In the genomic region with DNA sequence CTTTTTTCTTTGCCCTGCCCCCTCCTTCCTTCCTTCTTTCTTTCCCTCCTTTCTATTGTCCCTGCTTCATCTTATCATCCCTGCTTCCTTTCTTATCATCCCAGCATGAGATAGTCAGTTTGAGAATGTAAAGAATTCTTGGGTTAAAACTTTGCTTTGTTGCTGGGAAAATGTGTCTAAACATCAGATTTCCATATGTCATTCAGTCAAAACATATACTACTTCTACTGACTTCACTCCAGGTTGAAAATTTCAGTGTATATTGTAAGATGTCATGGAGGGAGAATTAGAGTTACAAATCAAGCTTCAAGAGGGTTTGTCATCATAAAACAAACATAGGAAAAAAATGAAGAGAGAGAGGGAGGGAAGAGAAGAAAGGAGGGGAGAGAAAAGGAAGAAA, we compare ENCODE assay signal across 14 cellular contexts.
A peak's percentile ranks its signal among the peaks of the same experiment; 100 is the strongest.
DNase-seq lines count a peak whose midpoint lies in the region; ATAC-seq and TF ChIP-seq lines count a peak whose summit lies in the region.
"Had no signal": no experiment of that assay in that cellular context is flagged by ENCODE, and none has a peak within 500 bp of the region (broad histone marks: within the 10 kb centered on the region; RNA-seq: fewer than 3 reads in every experiment).

No MANE protein-coding gene starts in this region.

- no peak overlapping the region for H4K8ac ChIP-seq in H9 (replicated peaks; ENCODE audit: insufficient read length, low read depth, low read length)

- no peaks in the 10 kb centered on the region for H3K79me1 ChIP-seq in H9 (ENCODE audit: insufficient read depth, low read depth, low read length, poor library complexity, severe bottlenecking)

- H2BK5ac ChIP-seq in H9 (ENCODE audit: insufficient read length, low read length) = no peak overlapping the region

- TF ChIP-seq EP300 in neural cell (conservative IDR thresholded peaks at IDR 0.05; ENCODE audit: poor library complexity, severe bottlenecking) = peak; percentile 79

- no peaks in the 10 kb centered on the region for H3K23me2 ChIP-seq in H9 (ENCODE audit: insufficient read length, low read depth, low read length, poor library complexity, severe bottlenecking)

- H3K9me3 Mint-ChIP-seq in H9 = peaks cover 21 to 22% of the 10 kb centered on the region in 2 experiments

- H3K4me3 Mint-ChIP-seq in H9 = no peak overlapping the region
- H3K4me3 Mint-ChIP-seq: CD4-positive, CD25-positive, alpha-beta regulatory T cell; CD8-positive, alpha-beta memory T cell had no signal

- no peak overlapping the region for H3K56ac ChIP-seq in H9 (ENCODE audit: insufficient read length, low read depth, low read length)

- TF ChIP-seq RAD21 in neural cell (conservative IDR thresholded peaks at IDR 0.05) = no peak

- no peak overlapping the region for H2BK12ac ChIP-seq in H9 (ENCODE audit: insufficient read length, low read depth, low read length)

- H3K27ac ChIP-seq in H9 (ENCODE audit: insufficient read length, low read depth, low read length) (no peak overlapping the region), neural cell (ENCODE audit: low read length) (no peak overlapping the region), spleen (no peak overlapping the region)

- H3K27me3 Mint-ChIP-seq in H9 (ENCODE audit: low read depth) = no peaks in the 10 kb centered on the region
- H3K27me3 Mint-ChIP-seq: CD4-positive, CD25-positive, alpha-beta regulatory T cell; CD8-positive, alpha-beta memory T cell had no signal

- H2AFZ ChIP-seq in H9 (ENCODE audit: low read length) (no peak overlapping the region), neural cell (ENCODE audit: low read depth, low read length) (no peak overlapping the region)

- H3K4me1 ChIP-seq in H9 (ENCODE audit: insufficient read depth, low read length) (peaks cover 3% of the 10 kb centered on the region; the same call in 1 of the 2 replicates), spleen (no peaks in the 10 kb centered on the region)
- H3K4me1 ChIP-seq: BE2C had no signal

- no peaks in the 10 kb centered on the region for H3K9me2 ChIP-seq in neural cell (ENCODE audit: insufficient read depth, low read length)

- H4K91ac ChIP-seq in H9 (ENCODE audit: insufficient read length, low read depth, low read length) = no peak overlapping the region

- no peak overlapping the region for H2BK20ac ChIP-seq in H9 (ENCODE audit: low read depth, low read length, poor library complexity, severe bottlenecking)

- H3K9me3 ChIP-seq in H9 (ENCODE audit: control insufficient read depth, low read depth, low read length) = no peaks in the 10 kb centered on the region
- H3K9me3 ChIP-seq in neural cell (ENCODE audit: low read length) = peaks cover 3% of the 10 kb centered on the region
- H3K9me3 ChIP-seq in spleen = peaks cover 0 to 33% (median 28%) of the 10 kb centered on the region in 8 donors
- H3K9me3 ChIP-seq: BE2C had no signal

- ATAC-seq in HG02870 (IDR thresholded peaks at IDR 0.05; ENCODE audit: unreplicated experiment) = no peak
- ATAC-seq: K562 had no signal

- H3K9ac ChIP-seq in H9 (ENCODE audit: extremely low read depth, insufficient read length, low read length) (no peak overlapping the region), neural cell (ENCODE audit: low read length) (no peak overlapping the region)

- peaks cover 23 to 45% (median 29%) of the 10 kb centered on the region in 3 experiments for H3K36me3 Mint-ChIP-seq in H9 (ENCODE audit: insufficient read depth in 1 of 3, low read depth in 3 of 3)

- H3K23ac ChIP-seq in H9 (ENCODE audit: insufficient read length, low read depth, low read length) = no peak overlapping the region

- no peak overlapping the region for H3K18ac ChIP-seq in H9 (ENCODE audit: insufficient read length, low read depth, low read length)

- no peak overlapping the region for H3K14ac ChIP-seq in H9 (ENCODE audit: insufficient read depth, low read length)

- H2AK5ac ChIP-seq in H9 (ENCODE audit: insufficient read length, low read length) = no peak overlapping the region

- H3K27me3 ChIP-seq in H9 (ENCODE audit: insufficient read depth, low read length) (no peaks in the 10 kb centered on the region), neural cell (ENCODE audit: insufficient read depth, low read depth, low read length) (no peaks in the 10 kb centered on the region), spleen (replicated peaks in 1 of 7) (no peaks in the 10 kb centered on the region)
- H3K27me3 ChIP-seq: BE2C had no signal

- TF ChIP-seq CTCF in H9 (conservative IDR thresholded peaks at IDR 0.05) (no peak), fibroblast of pulmonary artery (IDR thresholded peaks at IDR 0.05; ENCODE audit: low read length, missing control alignments) (no peak), neural cell (IDR thresholded peaks at IDR 0.05; ENCODE audit: poor library complexity, severe bottlenecking) (no peak), spleen (IDR thresholded peaks at IDR 0.05 in 8 of 11, conservative IDR thresholded peaks at IDR 0.05 in 3 of 11) (no peak)

- no peak overlapping the region for H2BK120ac ChIP-seq in H9 (ENCODE audit: low read depth, low read length, poor library complexity, severe bottlenecking)

- H3K79me2 ChIP-seq in H9 (ENCODE audit: insufficient read depth, low read length) = no peaks in the 10 kb centered on the region
- no peaks in the 10 kb centered on the region for H3K79me2 ChIP-seq in neural cell (replicated peaks; ENCODE audit: insufficient read depth, low read length)

- H3K4me3 ChIP-seq in fibroblast of pulmonary artery (replicated peaks; ENCODE audit: low read depth, low read length) (no peak overlapping the region), neural cell (ENCODE audit: low read length) (no peak overlapping the region), spleen (no peak overlapping the region)
- H3K4me3 ChIP-seq: K562 had no signal

- peak overlapping the region in 2 of 3 experiments; percentile 46 to 86; a peak in 3 of 7 replicates for H3K27ac Mint-ChIP-seq in H9
- H3K27ac Mint-ChIP-seq: CD4-positive, CD25-positive, alpha-beta regulatory T cell; CD8-positive, alpha-beta memory T cell had no signal

- H4K20me1 ChIP-seq in H9 (ENCODE audit: control insufficient read depth, insufficient read depth, insufficient read length) = no peaks in the 10 kb centered on the region
- no peaks in the 10 kb centered on the region for H4K20me1 ChIP-seq in neural cell (ENCODE audit: insufficient read depth)

- H3T11ph ChIP-seq in H9 (ENCODE audit: low read length) = no peak overlapping the region

- no peak overlapping the region for H2BK15ac ChIP-seq in H9 (ENCODE audit: low read depth, low read length)

- no peaks in the 10 kb centered on the region for H3F3A ChIP-seq in neural cell (ENCODE audit: insufficient read depth, low read length, poor library complexity, severe bottlenecking)

- TF ChIP-seq POLR2A in spleen (IDR thresholded peaks at IDR 0.05) = no peak

- peaks cover 22 to 23% of the 10 kb centered on the region in 2 experiments for H3K4me1 Mint-ChIP-seq in H9
- H3K4me1 Mint-ChIP-seq: CD4-positive, CD25-positive, alpha-beta regulatory T cell; CD8-positive, alpha-beta memory T cell had no signal

- peaks cover 3% of the 10 kb centered on the region for H3K36me3 ChIP-seq in neural cell (ENCODE audit: insufficient read depth, low read length)
- peaks cover 0 to 52% (median 29%) of the 10 kb centered on the region in 6 donors for H3K36me3 ChIP-seq in spleen

- H4K5ac ChIP-seq in H9 (ENCODE audit: insufficient read length, low read depth, low read length) = no peak overlapping the region

- no peak for DNase-seq in H9
- DNase-seq in fibroblast of pulmonary artery (ENCODE audit: low read depth) = peak; percentile 19
- DNase-seq in NCI-H1417 (lab: John Stamatoyannopoulos, UW) = no peak
- DNase-seq in spleen = no peak
- DNase-seq: BE2C; C1 segment of cervical spinal cord; CD4-positive, CD25-positive, alpha-beta regulatory T cell; CD8-positive, alpha-beta memory T cell; COR-L47; HCEC 1CT; IMR-90 had no signal

- intact Hi-C loops in spleen (cut with DNase I; ENCODE audit: low total_unique reads) = no loop called here

- no peak overlapping the region for H3K4me2 ChIP-seq in H9 (ENCODE audit: insufficient read depth, insufficient read length, low read length)
- H3K4me2 ChIP-seq in neural cell (ENCODE audit: low read length) = no peak overlapping the region

- no peak overlapping the region for H3K4ac ChIP-seq in H9 (ENCODE audit: low read depth, low read length)

TF ChIP-seq in neural cell, 6 proteins besides CTCF, POLR2A, EP300 and RAD21:
- TF ChIP-seq MXI1 (conservative IDR thresholded peaks at IDR 0.05; ENCODE audit: poor library complexity, severe bottlenecking) (no peak), SMC3 (conservative IDR thresholded peaks at IDR 0.05; ENCODE audit: poor library complexity) (no peak), POLR2AphosphoS5 (IDR thresholded peaks at IDR 0.05) (peak; percentile 67), EZH2 (IDR thresholded peaks at IDR 0.05; ENCODE audit: borderline replicate concordance, insufficient read depth, low read length, poor library complexity, severe bottlenecking) (no peak), TAF1 (IDR thresholded peaks at IDR 0.05; ENCODE audit: low read depth) (no peak)
- TF ChIP-seq, protein P1, sequence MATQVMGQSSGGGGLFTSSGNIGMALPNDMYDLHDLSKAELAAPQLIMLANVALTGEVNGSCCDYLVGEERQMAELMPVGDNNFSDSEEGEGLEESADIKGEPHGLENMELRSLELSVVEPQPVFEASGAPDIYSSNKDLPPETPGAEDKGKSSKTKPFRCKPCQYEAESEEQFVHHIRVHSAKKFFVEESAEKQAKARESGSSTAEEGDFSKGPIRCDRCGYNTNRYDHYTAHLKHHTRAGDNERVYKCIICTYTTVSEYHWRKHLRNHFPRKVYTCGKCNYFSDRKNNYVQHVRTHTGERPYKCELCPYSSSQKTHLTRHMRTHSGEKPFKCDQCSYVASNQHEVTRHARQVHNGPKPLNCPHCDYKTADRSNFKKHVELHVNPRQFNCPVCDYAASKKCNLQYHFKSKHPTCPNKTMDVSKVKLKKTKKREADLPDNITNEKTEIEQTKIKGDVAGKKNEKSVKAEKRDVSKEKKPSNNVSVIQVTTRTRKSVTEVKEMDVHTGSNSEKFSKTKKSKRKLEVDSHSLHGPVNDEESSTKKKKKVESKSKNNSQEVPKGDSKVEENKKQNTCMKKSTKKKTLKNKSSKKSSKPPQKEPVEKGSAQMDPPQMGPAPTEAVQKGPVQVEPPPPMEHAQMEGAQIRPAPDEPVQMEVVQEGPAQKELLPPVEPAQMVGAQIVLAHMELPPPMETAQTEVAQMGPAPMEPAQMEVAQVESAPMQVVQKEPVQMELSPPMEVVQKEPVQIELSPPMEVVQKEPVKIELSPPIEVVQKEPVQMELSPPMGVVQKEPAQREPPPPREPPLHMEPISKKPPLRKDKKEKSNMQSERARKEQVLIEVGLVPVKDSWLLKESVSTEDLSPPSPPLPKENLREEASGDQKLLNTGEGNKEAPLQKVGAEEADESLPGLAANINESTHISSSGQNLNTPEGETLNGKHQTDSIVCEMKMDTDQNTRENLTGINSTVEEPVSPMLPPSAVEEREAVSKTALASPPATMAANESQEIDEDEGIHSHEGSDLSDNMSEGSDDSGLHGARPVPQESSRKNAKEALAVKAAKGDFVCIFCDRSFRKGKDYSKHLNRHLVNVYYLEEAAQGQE (IDR thresholded peaks at IDR 0.05; ENCODE audit: borderline replicate concordance) = no peak
TF ChIP-seq in neural cell: peak in this region for 1.
